ENCODE assay signal across 8 cellular contexts in genomic region chr2:87076253-87077027, GRCh38. TPM values are rescaled to one million over a fixed set of nuclear protein-coding genes. Genes with fewer than 3 reads are reported as not detected.
DNase-seq lines count a peak whose midpoint lies in the region; ATAC-seq, FAIRE-seq and TF ChIP-seq lines count a peak whose summit lies in the region.
"Not testable (repeated sequence)": the region's sequence is repeated elsewhere in the genome, so short reads cannot be mapped to it uniquely, and the experiment has no call there.

No MANE protein-coding gene starts in this region.

- TF ChIP-seq RAD21 in H1 (IDR thresholded peaks at IDR 0.05 in 1 of 2, conservative IDR thresholded peaks at IDR 0.05 in 1 of 2; ENCODE audit: low read depth in 2 of 2, low read length in 2 of 2), result not testable (repeated sequence)

- H3K23me2 ChIP-seq in H1 (ENCODE audit: low read depth, low read length), result not testable (repeated sequence)

- H4K20me1 ChIP-seq in H1 (replicated peaks in 1 of 2; ENCODE audit: control insufficient read depth in 1 of 2, insufficient read depth in 2 of 2, low read length in 2 of 2), result not testable (repeated sequence)

- DNase-seq in NCI-H460 (ENCODE audit: extremely low read depth, low read depth) (peak; percentile 65), activated T-cell treated with anti-CD3 and anti-CD28 coated beads for 4 hours (peak; percentile 88), H1 (ENCODE audit: low read depth in 1 of 2, low spot score in 2 of 2) (peak; percentile 33 to 89), right lobe of liver (peak; percentile 94 to 96 (median 96))
- peak; percentile 85 to 90 for DNase-seq in stimulated activated CD4-positive, alpha-beta T cell treated with anti-CD3 and anti-CD28 coated beads, Interleukin-15, amount 100 ng/mL, for 1 hour (ENCODE audit: low read depth in 1 of 2, low spot score in 1 of 2)

- not testable (repeated sequence) for H3K14ac ChIP-seq in H1 (ENCODE audit: insufficient read length)

- H3K18ac ChIP-seq in H1 (ENCODE audit: extremely low read depth, low read length), result not testable (repeated sequence)

- peak overlapping the region; percentile 56 to 95 (median 86) for H3K9ac ChIP-seq in H1 (replicated peaks in 1 of 4; ENCODE audit: extremely low read depth in 1 of 4, low read depth in 3 of 4, low read length in 3 of 4)

- not testable (repeated sequence) for H2BK20ac ChIP-seq in H1 (ENCODE audit: low read length)

- H3K56ac ChIP-seq in H1 (replicated peaks; ENCODE audit: insufficient read length, low read depth, low read length), result not testable (repeated sequence)

- peak overlapping the region; percentile 33 to 37; a peak in 3 of 4 replicates for H3K4me2 ChIP-seq in H1 (ENCODE audit: insufficient read depth in 1 of 2, low read depth in 2 of 2, low read length in 2 of 2)

- intact Hi-C loops in right lobe of liver (cut with DNase I), result not testable (repeated sequence)

- not testable (repeated sequence) for H3K79me1 ChIP-seq in H1 (ENCODE audit: low read depth, low read length)

- not testable (repeated sequence) for TF ChIP-seq CTCF in 22Rv1 (IDR thresholded peaks at IDR 0.05); H1 (IDR thresholded peaks at IDR 0.05; ENCODE audit: control extremely low read depth in 1 of 3, insufficient read depth in 1 of 3, low read depth in 1 of 3, low read length in 3 of 3); right lobe of liver (IDR thresholded peaks at IDR 0.05)

- POLR2A ChIA-PET in H1 (lab: Charles Lee; ENCODE audit: partially characterized antibody), result not testable (repeated sequence)

- H3K27me3 ChIP-seq in H1 (replicated peaks in 1 of 4; ENCODE audit: control insufficient read depth in 3 of 4, extremely low read depth in 1 of 4, insufficient read depth in 3 of 4, low read length in 3 of 4); right lobe of liver: not testable (repeated sequence)

- H2BK15ac ChIP-seq in H1 (ENCODE audit: low read length), result not testable (repeated sequence)

- H2BK120ac ChIP-seq in H1 (replicated peaks; ENCODE audit: low read depth, low read length), result not testable (repeated sequence)

- not testable (repeated sequence) for H4K91ac ChIP-seq in H1 (replicated peaks; ENCODE audit: insufficient read length, low read length)

- H2BK5ac ChIP-seq in H1 (ENCODE audit: low read depth, low read length), result not testable (repeated sequence)

- not testable (repeated sequence) for H3K9me3 ChIP-seq in H1 (ENCODE audit: insufficient read depth in 2 of 2, low read depth in 1 of 2, low read length in 1 of 2); right lobe of liver

- ATAC-seq in GM18520 (IDR thresholded peaks at IDR 0.05; ENCODE audit: unreplicated experiment) (peak; percentile 91), HG02840 (IDR thresholded peaks at IDR 0.05; ENCODE audit: low FRiP score, unreplicated experiment) (peak; percentile 89), right lobe of liver (peak; percentile 85 to 94 (median 88))

- H2BK12ac ChIP-seq in H1 (ENCODE audit: low read depth, low read length), result not testable (repeated sequence)

- H3K27ac ChIP-seq in 22Rv1, result peak overlapping the region; percentile 55
- H3K27ac ChIP-seq in H1 (ENCODE audit: low read depth, low read length), result peak overlapping the region; percentile 79; the same call in 1 of the 2 replicates
- peak overlapping the region; percentile 90 to 99 (median 96) for H3K27ac ChIP-seq in right lobe of liver

- H3K4me3 ChIP-seq in H1 (ENCODE audit: extremely low read depth in 1 of 4, insufficient read depth in 2 of 4, low read depth in 3 of 4, low read length in 4 of 4) (peak overlapping the region; percentile 50 to 78 (median 62)), right lobe of liver (peak overlapping the region; percentile 62 to 66 (median 63))

- not testable (repeated sequence) for H3K36me3 ChIP-seq in H1 (ENCODE audit: control insufficient read depth in 2 of 4, insufficient read depth in 4 of 4, low read length in 3 of 4); right lobe of liver

- not testable (repeated sequence) for FAIRE-seq in H1 (lab: Jason Lieb, UNC)

- H4K5ac ChIP-seq in H1 (ENCODE audit: insufficient read length, low read depth, low read length), result peak overlapping the region; percentile 86

- not testable (repeated sequence) for H3K23ac ChIP-seq in H1 (ENCODE audit: insufficient read length)

- TF ChIP-seq POLR2A in H1 (IDR thresholded peaks at IDR 0.05; ENCODE audit: control extremely low read depth in 1 of 2, low read depth in 2 of 2, low read length in 2 of 2) (peak; percentile 52 to 70), right lobe of liver (IDR thresholded peaks at IDR 0.05) (peak; percentile 82)

- TF ChIP-seq EP300 in H1 (IDR thresholded peaks at IDR 0.05; ENCODE audit: borderline replicate concordance in 1 of 2, low read depth in 2 of 2, low read length in 2 of 2), result peak in 1 of 2 experiments; percentile 66; a peak in 1 of 3 replicates

- peak overlapping the region; percentile 85 for H4K8ac ChIP-seq in H1 (ENCODE audit: extremely low read depth, insufficient read depth, low read length)

- CTCF ChIA-PET in H1 (lab: Charles Lee; ENCODE audit: partially characterized antibody), result not testable (repeated sequence)

- not testable (repeated sequence) for H2AFZ ChIP-seq in H1 (ENCODE audit: low read length)

- H3K4ac ChIP-seq in H1 (replicated peaks; ENCODE audit: insufficient read length, low read depth, low read length), result not testable (repeated sequence)

- not testable (repeated sequence) for H3K4me1 ChIP-seq in H1 (replicated peaks in 1 of 4; ENCODE audit: control insufficient read depth in 3 of 4, insufficient read depth in 4 of 4, low read length in 3 of 4); right lobe of liver

- H2AK5ac ChIP-seq in H1 (ENCODE audit: low read depth, low read length), result not testable (repeated sequence)

- H3K79me2 ChIP-seq in H1 (ENCODE audit: control insufficient read depth in 1 of 2, insufficient read depth in 2 of 2, low read length in 2 of 2), result peaks cover 0 to 15% of the 10 kb centered on the region in 2 experiments; a peak in 2 of 4 replicates

- WGBS in H1 (ENCODE audit: extremely low coverage in 1 of 2, insufficient coverage in 1 of 2, insufficient read length in 1 of 2, insufficient replicate concordance in 2 of 2, low coverage in 1 of 2, low lambda C conversion rate in 2 of 2, missing lambda C conversion rate in 1 of 2), 2 experiments, result 2% methylated on average over 10 of the region's 76 CpGs; no CpG with 5 or more reads in 1 of the 2 experiments
- WGBS in right lobe of liver (ENCODE audit: insufficient coverage, low coverage, low lambda C conversion rate, missing lambda C conversion rate), result 0% methylated on average over 5 of the region's 76 CpGs

TF ChIP-seq in H1, 55 proteins besides CTCF, POLR2A, EP300 and RAD21:
- TF ChIP-seq RBBP5 (IDR thresholded peaks at IDR 0.05; ENCODE audit: borderline replicate concordance, low read depth, low read length) (peak; percentile 53; the same call in 1 of the 2 replicates), TBP (IDR thresholded peaks at IDR 0.05; ENCODE audit: low read depth, low read length) (peak; percentile 68; the same call in 1 of the 2 replicates), SP1 (IDR thresholded peaks at IDR 0.05; ENCODE audit: low read depth, low read length) (0 out of 2 replicates have a peak, but pooled peaks have one; percentile 52), KDM4A (IDR thresholded peaks at IDR 0.05; ENCODE audit: low read depth, low read length, severe bottlenecking) (peak; percentile 27), RFX5 (IDR thresholded peaks at IDR 0.05; ENCODE audit: borderline replicate concordance, low read depth, low read length) (peak; percentile 13; the same call in 1 of the 2 replicates), TAF1 (IDR thresholded peaks at IDR 0.05; ENCODE audit: low read depth, low read length) (peak; percentile 63), PHF8 (conservative IDR thresholded peaks at IDR 0.05; ENCODE audit: low read depth, low read length) (peak; percentile 45), CREB1 (IDR thresholded peaks at IDR 0.05) (peak; percentile 75)

RNA-seq across cellular contexts. Expression of gene PLGLB1, which starts 54.8 kb away (rescaled TPM):
- 0.92 TPM in 1 of 2 replicates, not detected in the other for total RNA-seq in NCI-H460 (2014; rRNA removed; shearing (Covaris generic))
- 1.2 TPM in 1 of 2 replicates, not detected in the other for polyA plus RNA-seq in NCI-H460 (2014; cell fraction: nucleus; rRNA removed)
- 0.54 TPM in 1 of 2 replicates, not detected in the other for total RNA-seq in H1 (2021; fragmentation: NEBNext Ultra II Directional; extraction: Animal tissue kit (Norgen Biotek cat#: 25700))
- 0.14 TPM in 2 replicates for polyA plus RNA-seq in H1 (2011; rRNA removed)
- polyA plus RNA-seq in H1 (2011; cell fraction: cytosol; rRNA removed), result 0.21 TPM
- not detected for polyA plus RNA-seq in H1 (2011; cell fraction: nucleus; rRNA removed)
- 0.41 TPM in 2 of 4 replicates, not detected in the others for polyA plus RNA-seq in H1 (2012, experiment 1 of 2)
- polyA plus RNA-seq in H1 (2012, experiment 2 of 2), result not detected
- polyA plus RNA-seq in H1 (2013, experiment 1 of 2), result 0.43 TPM
- 0.29 TPM for polyA plus RNA-seq in H1 (2013, experiment 2 of 2)
- 0.07 TPM in 1 of 2 replicates, not detected in the other for polyA minus RNA-seq in H1 (2011; rRNA and poly(A)+ RNA removed)
- not detected for polyA minus RNA-seq in H1 (2011; cell fraction: cytosol; rRNA and poly(A)+ RNA removed)
- polyA minus RNA-seq in H1 (2011; cell fraction: nucleus; rRNA and poly(A)+ RNA removed), result 0.90 TPM
- total RNA-seq in right lobe of liver, result 100 to 1,000 TPM; 103 to 189 (median 134) TPM

Comparison
In these comparisons a context has a peak if more than half of its experiments do, and no peak if none do; other contexts are left out.
1. Peak in every context shown above with its lines: DNase-seq, ATAC-seq, H3K4me3 ChIP-seq and H3K27ac ChIP-seq.
2. RNA of gene PLGLB1, which starts 54.8 kb away (total RNA-seq): 103 to 189 TPM in right lobe of liver; 0.92 TPM in NCI-H460 and 0.54 TPM in H1; every median in the first group is over 10 times any median in the second.